ENCODE assay signal across 1 cellular context in genomic region chr17:70110443-70110880, GRCh38.
TF ChIP-seq lines count a peak whose summit lies in the region.

No MANE protein-coding gene starts in this region.

TF ChIP-seq in HEK293, 187 proteins besides CTCF, POLR2A, EP300 and RAD21 (continued from another document and continues in another):
- TF ChIP-seq ZFP69B (tag by site-specific recombination; IDR thresholded peaks at IDR 0.05) = no peak
- TF ChIP-seq ZNF16 (tag by site-specific recombination; IDR thresholded peaks at IDR 0.05; ENCODE audit: low read depth) = no peak
- TF ChIP-seq ZNF138 (tag by site-specific recombination; IDR thresholded peaks at IDR 0.05; ENCODE audit: borderline replicate concordance) = no peak
- TF ChIP-seq ZNF24 (tag by site-specific recombination; IDR thresholded peaks at IDR 0.05) = no peak
- no peak for TF ChIP-seq KLF10 (tag by site-specific recombination; IDR thresholded peaks at IDR 0.05)
- no peak for TF ChIP-seq ZNF677 (tag by site-specific recombination; IDR thresholded peaks at IDR 0.05)
- no peak for TF ChIP-seq ZNF26 (tag by site-specific recombination; IDR thresholded peaks at IDR 0.05)
- no peak for TF ChIP-seq YY2 (tag by site-specific recombination; IDR thresholded peaks at IDR 0.05)
- TF ChIP-seq BCL6B (tag by site-specific recombination; IDR thresholded peaks at IDR 0.05) = no peak
- 0 out of 2 replicates have a peak, but pooled peaks have one; percentile 18 for TF ChIP-seq ZBTB17 (tag by site-specific recombination; IDR thresholded peaks at IDR 0.05)
- no peak for TF ChIP-seq SP3 (tag by site-specific recombination; IDR thresholded peaks at IDR 0.05)
- TF ChIP-seq ZNF596 (tag by site-specific recombination; IDR thresholded peaks at IDR 0.05) = no peak
- no peak for TF ChIP-seq ZNF121 (tag by site-specific recombination; IDR thresholded peaks at IDR 0.05)
- TF ChIP-seq TCF7L2 (IDR thresholded peaks at IDR 0.05; ENCODE audit: borderline replicate concordance, low read depth, low read length) = no peak
- no peak for TF ChIP-seq ZNF621 (tag by site-specific recombination; IDR thresholded peaks at IDR 0.05)
- TF ChIP-seq ZNF660 (tag by site-specific recombination; IDR thresholded peaks at IDR 0.05) = peak; percentile 77
- TF ChIP-seq ZSCAN5A (tag by site-specific recombination; IDR thresholded peaks at IDR 0.05) = no peak
- no peak for TF ChIP-seq ZNF433 (tag by site-specific recombination; IDR thresholded peaks at IDR 0.05; ENCODE audit: low read depth)
- TF ChIP-seq ZNF747 (tag by site-specific recombination; IDR thresholded peaks at IDR 0.05) = no peak
- TF ChIP-seq ZNF391 (tag by site-specific recombination; IDR thresholded peaks at IDR 0.05; ENCODE audit: borderline replicate concordance, low read depth) = no peak
- TF ChIP-seq ZNF311 (tag by site-specific recombination; IDR thresholded peaks at IDR 0.05; ENCODE audit: borderline replicate concordance) = no peak
- TF ChIP-seq ZNF423 (tag by site-specific recombination; IDR thresholded peaks at IDR 0.05) = no peak
- peak; percentile 65 for TF ChIP-seq EGR2 (tag by site-specific recombination; IDR thresholded peaks at IDR 0.05; ENCODE audit: low read depth)
- TF ChIP-seq GLI4 (tag by site-specific recombination; IDR thresholded peaks at IDR 0.05) = no peak
- TF ChIP-seq FEZF1 (tag by site-specific recombination; IDR thresholded peaks at IDR 0.05) = no peak
- TF ChIP-seq TRIM28 (IDR thresholded peaks at IDR 0.05; ENCODE audit: borderline replicate concordance, low read length) = no peak
- TF ChIP-seq ZIC2 (tag by site-specific recombination; IDR thresholded peaks at IDR 0.05) = peak; percentile 53
- TF ChIP-seq ZNF140 (tag by site-specific recombination; IDR thresholded peaks at IDR 0.05) = no peak
- TF ChIP-seq TSHZ1 (tag by site-specific recombination; IDR thresholded peaks at IDR 0.05; ENCODE audit: borderline replicate concordance) = no peak
- TF ChIP-seq ZNF416 (tag by site-specific recombination; IDR thresholded peaks at IDR 0.05) = no peak
- no peak for TF ChIP-seq YY1 (tag by site-specific recombination; IDR thresholded peaks at IDR 0.05)
- no peak for TF ChIP-seq HIC1 (tag by site-specific recombination; IDR thresholded peaks at IDR 0.05)
- TF ChIP-seq GLIS2 (tag by site-specific recombination; IDR thresholded peaks at IDR 0.05) = no peak
- no peak for TF ChIP-seq ZNF394 (tag by site-specific recombination; IDR thresholded peaks at IDR 0.05; ENCODE audit: borderline replicate concordance)
- no peak for TF ChIP-seq REST (tag by site-specific recombination; IDR thresholded peaks at IDR 0.05)
- peak; percentile 48; the same call in 1 of the 2 replicates for TF ChIP-seq ZSCAN4 (tag by site-specific recombination; IDR thresholded peaks at IDR 0.05)
- no peak for TF ChIP-seq RBAK (tag by site-specific recombination; IDR thresholded peaks at IDR 0.05)
- TF ChIP-seq ZNF610 (tag by site-specific recombination; IDR thresholded peaks at IDR 0.05; ENCODE audit: borderline replicate concordance) = no peak
- TF ChIP-seq ZNF600 (tag by site-specific recombination; IDR thresholded peaks at IDR 0.05) = no peak
- TF ChIP-seq OSR2 (tag by site-specific recombination; IDR thresholded peaks at IDR 0.05) = peak; percentile 48; the same call in 1 of the 2 replicates
- TF ChIP-seq ZNF791 (tag by site-specific recombination; IDR thresholded peaks at IDR 0.05) = no peak
- TF ChIP-seq ZNF843 (tag by site-specific recombination; IDR thresholded peaks at IDR 0.05) = peak; percentile 45
- no peak for TF ChIP-seq ZNF518A (tag by site-specific recombination; conservative IDR thresholded peaks at IDR 0.05; ENCODE audit: low read depth)
- TF ChIP-seq KLF7 (tag by site-specific recombination; IDR thresholded peaks at IDR 0.05; ENCODE audit: borderline replicate concordance) = no peak
- peak; percentile 90 for TF ChIP-seq ZFHX2 (tag by site-specific recombination; conservative IDR thresholded peaks at IDR 0.05)
